Comparison of ENCODE assay signal across 8 cellular contexts in the genomic region with DNA sequence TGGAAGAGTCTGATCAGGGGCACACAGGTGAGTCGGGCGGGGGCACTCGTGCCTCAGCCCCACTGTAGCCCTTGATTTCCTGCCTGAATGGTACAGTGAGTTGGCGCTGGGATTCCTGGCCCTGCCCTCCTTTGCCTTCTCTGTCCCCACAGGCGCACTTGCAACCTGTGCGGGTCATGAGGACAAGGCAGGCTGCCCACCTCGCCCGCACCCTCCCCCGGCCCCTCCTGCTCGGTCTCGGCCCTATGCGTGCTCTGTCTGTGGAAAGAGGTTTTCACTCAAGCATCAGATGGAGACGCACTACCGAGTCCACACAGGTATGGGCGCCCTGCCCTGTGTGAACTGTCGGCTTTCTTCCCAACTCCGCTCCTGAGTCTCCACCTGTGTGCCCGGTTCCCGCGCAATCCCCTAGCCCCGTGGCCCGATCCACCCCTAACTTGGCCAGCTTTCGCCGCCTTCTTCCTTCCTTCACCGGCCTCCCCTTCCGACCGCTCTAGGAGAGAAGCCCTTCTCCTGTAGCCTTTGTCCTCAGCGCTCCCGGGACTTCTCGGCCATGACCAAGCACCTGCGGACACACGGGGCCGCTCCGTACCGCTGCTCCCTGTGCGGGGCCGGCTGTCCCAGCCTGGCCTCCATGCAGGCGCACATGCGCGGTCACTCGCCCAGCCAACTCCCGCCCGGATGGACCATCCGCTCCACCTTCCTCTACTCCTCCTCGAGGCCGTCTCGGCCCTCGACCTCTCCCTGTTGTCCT. TPM values are rescaled to one million over a fixed set of nuclear protein-coding genes. Genes with fewer than 3 reads are reported as not detected.
DNase-seq lines count a peak whose midpoint lies in the region; ATAC-seq lines count a peak whose summit lies in the region.

No MANE protein-coding gene starts in this region.

- peaks cover 54% of the 10 kb centered on the region for H3K4me1 Mint-ChIP-seq in activated naive CD8-positive, alpha-beta T cell treated with anti-CD3 and anti-CD28 coated beads, Interleukin-2, amount 10 ng/mL, durations not matched to agents 7 days and 5 days

- H3K27ac Mint-ChIP-seq in activated naive CD8-positive, alpha-beta T cell treated with anti-CD3 and anti-CD28 coated beads, Interleukin-2, amount 10 ng/mL, durations not matched to agents 7 days and 5 days, result peak overlapping the region; percentile 94

- no peaks in the 10 kb centered on the region for H3K27me3 Mint-ChIP-seq in activated naive CD8-positive, alpha-beta T cell treated with anti-CD3 and anti-CD28 coated beads, Interleukin-2, amount 10 ng/mL, durations not matched to agents 7 days and 5 days

- H3K4me1 ChIP-seq in rectal smooth muscle tissue (ENCODE audit: control insufficient read depth, insufficient read depth, low read length), result peaks cover 16% of the 10 kb centered on the region

- peak overlapping the region; percentile 97 for H3K4me3 Mint-ChIP-seq in activated naive CD8-positive, alpha-beta T cell treated with anti-CD3 and anti-CD28 coated beads, Interleukin-2, amount 10 ng/mL, durations not matched to agents 7 days and 5 days

- POLR2A ChIA-PET in activated naive CD8-positive, alpha-beta T cell treated with anti-CD3 and anti-CD28 coated beads, Interleukin-2, amount 10 ng/mL, durations not matched to agents 7 days and 5 days (lab: Charles Lee), result interaction anchor here (1.2 to 6.6 kb wide), 3 partner anchors 14 to 32 kb away, joined by 3 to 75 read pairs (median 61); partner anchors contain the start of gene LIN37

- H3K36me3 Mint-ChIP-seq in activated naive CD8-positive, alpha-beta T cell treated with anti-CD3 and anti-CD28 coated beads, Interleukin-2, amount 10 ng/mL, durations not matched to agents 7 days and 5 days, result peaks cover 13% of the 10 kb centered on the region

- H3K27me3 ChIP-seq in rectal smooth muscle tissue (ENCODE audit: control insufficient read depth, insufficient read depth, low read length), result no peaks in the 10 kb centered on the region

- peak overlapping the region; percentile 74 for H3K9ac ChIP-seq in rectal smooth muscle tissue (ENCODE audit: low read length)

- H3K9me3 Mint-ChIP-seq in activated naive CD8-positive, alpha-beta T cell treated with anti-CD3 and anti-CD28 coated beads, Interleukin-2, amount 10 ng/mL, durations not matched to agents 7 days and 5 days, result no peaks in the 10 kb centered on the region

- no peak for ATAC-seq in activated naive CD8-positive, alpha-beta T cell treated with anti-CD3 and anti-CD28 coated beads, Interleukin-2, amount 10 ng/mL, durations not matched to agents 7 days and 5 days (ENCODE audit: low read depth)
- ATAC-seq in GM19463 (IDR thresholded peaks at IDR 0.05; ENCODE audit: unreplicated experiment), result no peak

- peak overlapping the region; percentile 81 for H3K4me3 ChIP-seq in Jurkat, Clone E6-1 (ENCODE audit: low read length)
- H3K4me3 ChIP-seq in rectal smooth muscle tissue (ENCODE audit: low read length), result peak overlapping the region; percentile 90

- peaks cover 7% of the 10 kb centered on the region for H3K36me3 ChIP-seq in rectal smooth muscle tissue (ENCODE audit: control insufficient read depth, insufficient read depth, low read length)

- DNase-seq in DMS53 (lab: John Stamatoyannopoulos, UW) (peak; percentile 90), DMS53 treated with DMSO at 0.1 percent for 48 hours (lab: John Stamatoyannopoulos, UW; ENCODE audit: unreplicated experiment) (no peak), hepatic stellate cell (ENCODE audit: low spot score) (peak; percentile 82), NCI-H1436 treated with DMSO at 0.1 percent for 48 hours (lab: John Stamatoyannopoulos, UW) (no peak)
- no peak for DNase-seq in Jurkat, Clone E6-1 (ENCODE audit: low read depth, low spot score)
- peak; percentile 58 for DNase-seq in activated naive CD8-positive, alpha-beta T cell treated with anti-CD3 and anti-CD28 coated beads, Interleukin-2, amount 10 ng/mL, durations not matched to agents 7 days and 5 days

- H3K27ac ChIP-seq in rectal smooth muscle tissue (ENCODE audit: low read depth, low read length), result peak overlapping the region; percentile 86

RNA-seq across cellular contexts. Expression of gene KMT2B, which starts 1.6 kb away (rescaled TPM):
- 39.4 TPM for polyA plus RNA-seq in Jurkat, Clone E6-1 (2012; ENCODE audit: insufficient read depth, insufficient read length)
- 10 to 100 TPM; 74.6 to 75.9 TPM for total RNA-seq in activated naive CD8-positive, alpha-beta T cell treated with anti-CD3 and anti-CD28 coated beads, Interleukin-2, amount 10 ng/mL, durations not matched to agents 7 days and 5 days

RNA-seq across cellular contexts. Expression of gene ZBTB32, which starts 11.8 kb away (rescaled TPM):
- polyA plus RNA-seq in Jurkat, Clone E6-1 (2012; ENCODE audit: insufficient read depth, insufficient read length), result not detected
- 10 to 100 TPM; 24.5 to 33.6 TPM for total RNA-seq in activated naive CD8-positive, alpha-beta T cell treated with anti-CD3 and anti-CD28 coated beads, Interleukin-2, amount 10 ng/mL, durations not matched to agents 7 days and 5 days

RNA-seq across cellular contexts. Expression of gene IGFLR1, which starts 26.1 kb away (rescaled TPM):
- polyA plus RNA-seq in Jurkat, Clone E6-1 (2012; ENCODE audit: insufficient read depth, insufficient read length), result 9.3 TPM
- 10 to 100 TPM; 63.0 to 63.4 TPM for total RNA-seq in activated naive CD8-positive, alpha-beta T cell treated with anti-CD3 and anti-CD28 coated beads, Interleukin-2, amount 10 ng/mL, durations not matched to agents 7 days and 5 days

RNA-seq across cellular contexts. Expression of gene U2AF1L4, which starts 29.1 kb away (rescaled TPM):
- polyA plus RNA-seq in Jurkat, Clone E6-1 (2012; ENCODE audit: insufficient read depth, insufficient read length), result 48.2 TPM
- total RNA-seq in activated naive CD8-positive, alpha-beta T cell treated with anti-CD3 and anti-CD28 coated beads, Interleukin-2, amount 10 ng/mL, durations not matched to agents 7 days and 5 days, result 10 to 100 TPM; 31.9 to 33.1 TPM

RNA-seq across cellular contexts. Expression of gene PSENEN, which starts 29.3 kb away (rescaled TPM):
- 76.0 TPM for polyA plus RNA-seq in Jurkat, Clone E6-1 (2012; ENCODE audit: insufficient read depth, insufficient read length)
- total RNA-seq in activated naive CD8-positive, alpha-beta T cell treated with anti-CD3 and anti-CD28 coated beads, Interleukin-2, amount 10 ng/mL, durations not matched to agents 7 days and 5 days, result 10 to 100 TPM; 35.7 to 36.3 TPM

Comparison
In these comparisons a context has a peak if more than half of its experiments do, and no peak if none do; other contexts are left out.
1. DNase-seq: peak in DMS53 (single experiment), activated naive CD8-positive, alpha-beta T cell treated with anti-CD3 and anti-CD28 coated beads, Interleukin-2, amount 10 ng/mL, durations not matched to agents 7 days and 5 days (single experiment) and hepatic stellate cell (single experiment); none in DMS53 treated with DMSO at 0.1 percent for 48 hours (single experiment), Jurkat, Clone E6-1 (single experiment) and NCI-H1436 treated with DMSO at 0.1 percent for 48 hours (single experiment).